Comparison of ENCODE assay signal across 30 cellular contexts in the genomic region with DNA sequence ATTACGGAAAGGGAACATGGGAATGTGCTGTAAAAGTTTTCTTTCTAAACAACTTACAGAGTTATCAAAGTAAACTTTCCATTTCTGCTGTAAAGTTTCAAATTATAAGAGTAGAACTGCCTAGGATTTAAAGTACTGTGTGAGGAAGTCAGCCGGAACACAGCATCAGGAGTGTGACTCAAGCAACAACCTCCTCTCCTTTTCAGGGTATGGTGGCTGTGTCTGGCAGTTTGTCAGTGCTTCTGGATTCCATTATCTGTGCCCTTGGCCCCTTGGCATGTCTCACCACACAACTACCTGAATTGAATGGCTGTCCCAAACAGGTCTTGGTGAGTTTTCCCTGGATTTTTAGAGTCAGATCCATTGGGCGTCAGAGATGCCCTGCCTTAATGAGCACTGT.
"Had no signal": no experiment of that assay in that cellular context is flagged by ENCODE, and none has a peak within 500 bp of the region (broad histone marks: within the 10 kb centered on the region; RNA-seq: fewer than 3 reads in every experiment).

No MANE protein-coding gene starts in this region.

- H3K27me3 ChIP-seq: cardiac muscle cell, dorsolateral prefrontal cortex, right lobe of liver, tibial nerve had no signal

- H3K4me3 ChIP-seq: cardiac muscle cell, coronary artery, dorsolateral prefrontal cortex, right lobe of liver, skin epidermis, tibial nerve had no signal

- FAIRE-seq: endothelial cell of umbilical vein, keratinocyte had no signal

- H3K4me1 ChIP-seq: right lobe of liver, tibial nerve had no signal

- H3K4me3 Mint-ChIP-seq: activated CD4-positive, alpha-beta memory T cell treated with anti-CD3 and anti-CD28 coated beads for 36 hours; activated CD4-positive, alpha-beta T cell treated with anti-CD3 and anti-CD28 coated beads, Interleukin-2, amount 10 ng/mL, durations not matched to agents 24 days and 14 days; activated naive CD4-positive, alpha-beta T cell treated with anti-CD3 and anti-CD28 coated beads, Interleukin-2, amount 50 U/mL, for 24 hours; activated naive CD8-positive, alpha-beta T cell treated with anti-CD3 and anti-CD28 coated beads, Interleukin-2, amount 50 U/mL, for 24 hours; brain; effector memory CD8-positive, alpha-beta T cell; natural killer cell treated with Interleukin-12 subunit alpha and Interleukin-12 subunit beta and Interleukin-15 and Interleukin-18, amount 100 ng/mL, for 72 hours; stimulated activated effector memory CD8-positive, alpha-beta T cell treated with anti-CD3 and anti-CD28 coated beads, Interleukin-12 subunit alpha, Interleukin-12 subunit beta, amount 100 ng/mL, for 72 hours; stimulated activated naive CD8-positive, alpha-beta T cell treated with anti-CD3 and anti-CD28 coated beads, Interleukin-15, amount 100 ng/mL, for 72 hours had no signal

- H3K9me3 Mint-ChIP-seq: activated CD4-positive, alpha-beta memory T cell treated with anti-CD3 and anti-CD28 coated beads for 36 hours; activated CD4-positive, alpha-beta T cell treated with anti-CD3 and anti-CD28 coated beads, Interleukin-2, amount 10 ng/mL, durations not matched to agents 24 days and 14 days; activated naive CD4-positive, alpha-beta T cell treated with anti-CD3 and anti-CD28 coated beads, Interleukin-2, amount 50 U/mL, for 24 hours; activated naive CD8-positive, alpha-beta T cell treated with anti-CD3 and anti-CD28 coated beads, Interleukin-2, amount 50 U/mL, for 24 hours; activated T-helper 2 cell treated with anti-CD3 and anti-CD28 coated beads, Interferon-gamma antibody, Interleukin-2, Interleukin-4, amounts not matched to agents 10 μg/mL and 5 μg/mL and 100 μg/mL, durations not matched to agents 14 hours and 24 hours and 36 hours; brain; effector memory CD8-positive, alpha-beta T cell; natural killer cell treated with Interleukin-12 subunit alpha and Interleukin-12 subunit beta and Interleukin-15 and Interleukin-18, amount 100 ng/mL, for 72 hours; stimulated activated effector memory CD8-positive, alpha-beta T cell treated with anti-CD3 and anti-CD28 coated beads, Interleukin-12 subunit alpha, Interleukin-12 subunit beta, amount 100 ng/mL, for 72 hours; stimulated activated naive CD8-positive, alpha-beta T cell treated with anti-CD3 and anti-CD28 coated beads, Interleukin-15, amount 100 ng/mL, for 72 hours had no signal

- H3K27ac Mint-ChIP-seq: activated CD4-positive, alpha-beta memory T cell treated with anti-CD3 and anti-CD28 coated beads for 36 hours; activated CD4-positive, alpha-beta T cell treated with anti-CD3 and anti-CD28 coated beads, Interleukin-2, amount 10 ng/mL, durations not matched to agents 24 days and 14 days; activated naive CD4-positive, alpha-beta T cell treated with anti-CD3 and anti-CD28 coated beads, Interleukin-2, amount 50 U/mL, for 24 hours; activated naive CD8-positive, alpha-beta T cell treated with anti-CD3 and anti-CD28 coated beads, Interleukin-2, amount 50 U/mL, for 24 hours; activated T-helper 2 cell treated with anti-CD3 and anti-CD28 coated beads, Interferon-gamma antibody, Interleukin-2, Interleukin-4, amounts not matched to agents 10 μg/mL and 5 μg/mL and 100 μg/mL, durations not matched to agents 14 hours and 24 hours and 36 hours; brain; natural killer cell treated with Interleukin-12 subunit alpha and Interleukin-12 subunit beta and Interleukin-15 and Interleukin-18, amount 100 ng/mL, for 72 hours; stimulated activated effector memory CD8-positive, alpha-beta T cell treated with anti-CD3 and anti-CD28 coated beads, Interleukin-12 subunit alpha, Interleukin-12 subunit beta, amount 100 ng/mL, for 72 hours had no signal

- H3K27me3 Mint-ChIP-seq: activated CD4-positive, alpha-beta memory T cell treated with anti-CD3 and anti-CD28 coated beads for 36 hours; activated CD4-positive, alpha-beta T cell treated with anti-CD3 and anti-CD28 coated beads, Interleukin-2, amount 10 ng/mL, durations not matched to agents 24 days and 14 days; activated naive CD4-positive, alpha-beta T cell treated with anti-CD3 and anti-CD28 coated beads, Interleukin-2, amount 50 U/mL, for 24 hours; activated naive CD8-positive, alpha-beta T cell treated with anti-CD3 and anti-CD28 coated beads, Interleukin-2, amount 50 U/mL, for 24 hours; brain; effector memory CD8-positive, alpha-beta T cell; natural killer cell treated with Interleukin-12 subunit alpha and Interleukin-12 subunit beta and Interleukin-15 and Interleukin-18, amount 100 ng/mL, for 72 hours; stimulated activated naive CD8-positive, alpha-beta T cell treated with anti-CD3 and anti-CD28 coated beads, Interleukin-15, amount 100 ng/mL, for 72 hours had no signal

- DNase-seq: activated CD4-positive, alpha-beta memory T cell treated with anti-CD3 and anti-CD28 coated beads for 36 hours; activated CD4-positive, alpha-beta T cell treated with anti-CD3 and anti-CD28 coated beads, Interleukin-2, amount 10 ng/mL, durations not matched to agents 24 days and 14 days; activated CD4-positive, CD25-positive, alpha-beta regulatory T cell treated with anti-CD3 and anti-CD28 coated beads, Interleukin-2, amount 50 U/mL, for 72 hours; activated CD8-positive, alpha-beta memory T cell treated with anti-CD3 and anti-CD28 coated beads, Interleukin-2, amount 50 U/mL, for 4 hours; activated naive CD8-positive, alpha-beta T cell treated with anti-CD3 and anti-CD28 coated beads, Interleukin-2, amount 50 U/mL, for 24 hours; activated T-cell treated with anti-CD3 and anti-CD28 coated beads, Interleukin-2, amount 50 U/mL, for 1 hour; anterior cingulate cortex; cerebellar nuclear complex; dorsolateral prefrontal cortex; effector memory CD8-positive, alpha-beta T cell; head of caudate nucleus; hippocampal formation; midbrain; posterior cingulate gyrus; right lobe of liver; stimulated activated CD4-positive, alpha-beta T cell treated with anti-CD3 and anti-CD28 coated beads, Interleukin-12 subunit alpha, Interleukin-12 subunit beta, amount 100 ng/mL, for 4 hours; stimulated activated CD4-positive, alpha-beta T cell treated with anti-CD3 and anti-CD28 coated beads, Interleukin-4, amount 100 ng/mL, for 1 hour; stimulated activated naive CD8-positive, alpha-beta T cell treated with anti-CD3 and anti-CD28 coated beads, Interleukin-15, amount 100 ng/mL, for 72 hours; T1000 had no signal

- H3K27ac ChIP-seq: cardiac muscle cell, coronary artery, right lobe of liver, skin epidermis, tibial nerve had no signal

- ATAC-seq: activated naive CD8-positive, alpha-beta T cell treated with anti-CD3 and anti-CD28 coated beads, Interleukin-2, amount 50 U/mL, for 24 hours; effector memory CD8-positive, alpha-beta T cell; natural killer cell treated with Interleukin-12 subunit alpha and Interleukin-12 subunit beta and Interleukin-15 and Interleukin-18, amount 100 ng/mL, for 72 hours; right lobe of liver; stimulated activated effector memory CD8-positive, alpha-beta T cell treated with anti-CD3 and anti-CD28 coated beads, Interleukin-12 subunit alpha, Interleukin-12 subunit beta, amount 100 ng/mL, for 72 hours; stimulated activated naive CD8-positive, alpha-beta T cell treated with anti-CD3 and anti-CD28 coated beads, Interleukin-15, amount 100 ng/mL, for 72 hours had no signal

- H3K4me1 Mint-ChIP-seq: activated CD4-positive, alpha-beta T cell treated with anti-CD3 and anti-CD28 coated beads, Interleukin-2, amount 10 ng/mL, durations not matched to agents 24 days and 14 days; activated naive CD4-positive, alpha-beta T cell treated with anti-CD3 and anti-CD28 coated beads, Interleukin-2, amount 50 U/mL, for 24 hours; brain; stimulated activated effector memory CD8-positive, alpha-beta T cell treated with anti-CD3 and anti-CD28 coated beads, Interleukin-12 subunit alpha, Interleukin-12 subunit beta, amount 100 ng/mL, for 72 hours; stimulated activated naive CD8-positive, alpha-beta T cell treated with anti-CD3 and anti-CD28 coated beads, Interleukin-15, amount 100 ng/mL, for 72 hours had no signal
